In genomic region chr19:52442179-52442578, GRCh38 we compare ENCODE assay signal across 11 cellular contexts. TPM values are rescaled to one million over a fixed set of nuclear protein-coding genes. Genes with fewer than 3 reads are reported as not detected.
"Had no signal": no experiment of that assay in that cellular context is flagged by ENCODE, and none has a peak within 500 bp of the region (broad histone marks: within the 10 kb centered on the region; RNA-seq: fewer than 3 reads in every experiment).

No MANE protein-coding gene starts in this region.

- ATAC-seq: GM23338, HCT116 had no signal

- DNase-seq: GM23248, GOT3, H7, H9, HCEC 1CT, HFFc6 had no signal

- H3K4me3 ChIP-seq: GM23248, GM23338, HAP-1 had no signal

- H3K27ac Mint-ChIP-seq: GM23338, H9, HFFc6 had no signal

- H3K27ac ChIP-seq: GM23248 had no signal

- FAIRE-seq: H1 had no signal

- H3K4me1 ChIP-seq: HAP-1 had no signal

- H3K4me1 Mint-ChIP-seq: GM23338 had no signal

- H3K4me2 ChIP-seq: GM23338 had no signal

- H3K9ac ChIP-seq: GM23248 had no signal

- H3K4me3 Mint-ChIP-seq: GM23338, H9, HFFc6 had no signal

- H2AFZ ChIP-seq: GM23248, GM23338 had no signal

- H3K36me3 ChIP-seq: HAP-1 had no signal

RNA-seq across cellular contexts. Expression of gene ZNF534, which starts 13.2 kb away (rescaled TPM):
- total RNA-seq: GM23248, H1, H4, H7, H9, HFFc6 had no signal
- polyA plus RNA-seq: H1 had no signal
